14 cellular contexts compared by ENCODE assay signal in the genomic region with DNA sequence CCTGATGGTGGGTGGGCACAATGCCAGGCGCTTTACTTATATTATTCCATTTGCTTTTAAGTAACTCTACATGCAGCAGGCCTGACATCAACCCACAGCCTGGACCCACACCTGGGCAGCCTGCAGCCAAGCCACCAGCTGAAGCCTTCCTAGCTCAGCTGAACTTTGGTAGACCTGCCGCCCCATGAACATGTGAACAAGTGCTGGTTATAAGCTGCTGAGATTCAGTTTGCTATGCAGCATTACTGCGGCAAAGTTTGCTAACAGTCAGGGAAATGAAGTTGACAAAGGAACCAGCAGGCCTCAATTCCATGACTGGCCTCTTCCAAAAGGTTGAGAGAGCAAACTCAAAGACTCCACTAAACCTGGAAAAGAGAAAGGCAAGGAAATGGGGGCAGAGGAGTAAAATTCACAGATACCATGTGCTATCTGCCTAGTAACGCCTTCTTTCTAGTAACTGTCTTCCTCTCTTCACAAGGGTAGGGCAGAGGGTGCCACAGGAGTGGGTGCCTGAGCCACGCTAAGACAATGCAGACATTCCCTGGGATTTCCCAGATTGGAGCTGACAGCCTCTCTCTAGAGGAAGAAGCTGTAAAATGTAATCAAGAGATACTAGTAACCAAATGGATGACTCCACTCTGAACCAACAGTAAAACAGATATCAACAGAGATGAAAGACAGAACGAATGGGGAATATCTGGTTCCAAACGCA. TPM values are rescaled to one million over a fixed set of nuclear protein-coding genes. Genes with fewer than 3 reads are reported as not detected.
DNase-seq lines count a peak whose midpoint lies in the region; ATAC-seq, FAIRE-seq and TF ChIP-seq lines count a peak whose summit lies in the region.
"Had no signal": no experiment of that assay in that cellular context is flagged by ENCODE, and none has a peak within 500 bp of the region (broad histone marks: within the 10 kb centered on the region; RNA-seq: fewer than 3 reads in every experiment).

No MANE protein-coding gene starts in this region.

- H3K27ac Mint-ChIP-seq in GM23338 (peak overlapping the region; percentile 69; the same call in 1 of the 2 replicates), astrocyte (ENCODE audit: unreplicated experiment) (no peak overlapping the region)
- H3K27ac Mint-ChIP-seq in naive thymus-derived CD8-positive, alpha-beta T cell = peak overlapping the region in 2 of 10 donors; percentile 28 to 57
- H3K27ac Mint-ChIP-seq: dendritic cell treated with granulocyte-macrophage colony-stimulating factor and Interleukin-4, amounts not matched to agents 40 ng/mL and 50 ng/mL, for 4 days had no signal

- H2AFZ ChIP-seq in GM23338 (no peak overlapping the region), astrocyte (ENCODE audit: low read depth, low read length) (no peak overlapping the region)

- H4K20me1 ChIP-seq in BLaER1 treated with 17β-estradiol and CSF1 and Interleukin-3, amounts not matched to agents 10 nM and 100 nM = peaks cover 63 to 72% (median 70%) of the 10 kb centered on the region in 11 experiments; a peak in 21 of 22 replicates
- peaks cover 59% of the 10 kb centered on the region for H4K20me1 ChIP-seq in GM23338 (replicated peaks; ENCODE audit: insufficient read depth)
- peaks cover 72% of the 10 kb centered on the region for H4K20me1 ChIP-seq in astrocyte (ENCODE audit: insufficient read depth, low read length)

- 0 out of 22 replicates have a peak overlapping the region, but pooled peaks of 1 of the 11 experiments have one; percentile 13 for H3K9ac ChIP-seq in BLaER1 treated with 17β-estradiol and CSF1 and Interleukin-3, amounts not matched to agents 10 nM and 100 nM
- H3K9ac ChIP-seq in astrocyte (ENCODE audit: low read length) = no peak overlapping the region

- no peaks in the 10 kb centered on the region for H3K9me3 ChIP-seq in BLaER1 treated with 17β-estradiol and CSF1 and Interleukin-3, amounts not matched to agents 10 nM and 100 nM (replicated peaks in 1 of 11)
- H3K9me3 ChIP-seq in astrocyte (ENCODE audit: insufficient read depth, low read depth, low read length) (no peaks in the 10 kb centered on the region), WERI-Rb-1 (ENCODE audit: severe bottlenecking) (no peaks in the 10 kb centered on the region)
- H3K9me3 ChIP-seq: SJCRH30 had no signal

- H3K79me2 ChIP-seq in GM23338 (replicated peaks; ENCODE audit: insufficient read depth) = peaks cover 75% of the 10 kb centered on the region
- peaks cover 73% of the 10 kb centered on the region for H3K79me2 ChIP-seq in astrocyte (ENCODE audit: insufficient read depth, low read length)

- peaks cover 25 to 47% (median 36%) of the 10 kb centered on the region in 10 experiments for H3K4me1 ChIP-seq in BLaER1 treated with 17β-estradiol and CSF1 and Interleukin-3, amounts not matched to agents 10 nM and 100 nM
- H3K4me1 ChIP-seq in GM23338 (ENCODE audit: insufficient read depth) = peaks cover 29% of the 10 kb centered on the region
- H3K4me1 ChIP-seq in astrocyte (ENCODE audit: insufficient read depth, low read length) = peaks cover 14% of the 10 kb centered on the region

- peak overlapping the region; percentile 87 to 97 (median 94); a peak in 21 of 22 replicates for H3K4me2 ChIP-seq in BLaER1 treated with 17β-estradiol and CSF1 and Interleukin-3, amounts not matched to agents 10 nM and 100 nM
- H3K4me2 ChIP-seq in GM23338 (peak overlapping the region; percentile 88), astrocyte (ENCODE audit: low read length) (peak overlapping the region; percentile 97)

- peaks cover 4% of the 10 kb centered on the region for H3K27me3 Mint-ChIP-seq in GM23338 (ENCODE audit: insufficient read depth, low read depth, poor library complexity)
- H3K27me3 Mint-ChIP-seq in astrocyte (ENCODE audit: low read depth, unreplicated experiment) = no peaks in the 10 kb centered on the region
- no peaks in the 10 kb centered on the region for H3K27me3 Mint-ChIP-seq in naive thymus-derived CD8-positive, alpha-beta T cell
- H3K27me3 Mint-ChIP-seq: dendritic cell treated with granulocyte-macrophage colony-stimulating factor and Interleukin-4, amounts not matched to agents 40 ng/mL and 50 ng/mL, for 4 days had no signal

- H3K36me3 Mint-ChIP-seq in GM23338 (ENCODE audit: low read depth) (peaks cover 48% of the 10 kb centered on the region), astrocyte (ENCODE audit: low read depth, unreplicated experiment) (peaks cover 7% of the 10 kb centered on the region)
- H3K36me3 Mint-ChIP-seq in naive thymus-derived CD8-positive, alpha-beta T cell = peaks cover 0 to 45% (median 2%) of the 10 kb centered on the region in 3 donors

- no peaks in the 10 kb centered on the region for H3K9me3 Mint-ChIP-seq in GM23338
- no peaks in the 10 kb centered on the region for H3K9me3 Mint-ChIP-seq in astrocyte (ENCODE audit: unreplicated experiment)
- H3K9me3 Mint-ChIP-seq in naive thymus-derived CD8-positive, alpha-beta T cell = no peaks in the 10 kb centered on the region
- H3K9me3 Mint-ChIP-seq: dendritic cell treated with granulocyte-macrophage colony-stimulating factor and Interleukin-4, amounts not matched to agents 40 ng/mL and 50 ng/mL, for 4 days had no signal

- POLR2A ChIA-PET in naive thymus-derived CD8-positive, alpha-beta T cell (lab: Charles Lee) = no interaction called here

- H3K4me1 Mint-ChIP-seq in GM23338 (peaks cover 47% of the 10 kb centered on the region), astrocyte (ENCODE audit: low read depth, unreplicated experiment) (peaks cover 21% of the 10 kb centered on the region)
- H3K4me1 Mint-ChIP-seq in naive thymus-derived CD8-positive, alpha-beta T cell = peaks cover 34 to 67% (median 60%) of the 10 kb centered on the region in 4 donors

- peaks cover 52 to 66% (median 61%) of the 10 kb centered on the region in 11 experiments for H3K36me3 ChIP-seq in BLaER1 treated with 17β-estradiol and CSF1 and Interleukin-3, amounts not matched to agents 10 nM and 100 nM
- H3K36me3 ChIP-seq in GM23338 (ENCODE audit: insufficient read depth) (peaks cover 37% of the 10 kb centered on the region), astrocyte (ENCODE audit: insufficient read depth, low read length) (peaks cover 25% of the 10 kb centered on the region), WERI-Rb-1 (peaks cover 63% of the 10 kb centered on the region)

- TF ChIP-seq CTCF in GM23338 (conservative IDR thresholded peaks at IDR 0.05; ENCODE audit: low read depth in 2 of 2) (no peak), astrocyte (IDR thresholded peaks at IDR 0.05; ENCODE audit: insufficient read depth, low read depth, low read length) (no peak), WERI-Rb-1 (IDR thresholded peaks at IDR 0.05; ENCODE audit: low read depth, low read length) (no peak)

- H3K27ac ChIP-seq in BLaER1 treated with 17β-estradiol and CSF1 and Interleukin-3, amounts not matched to agents 10 nM and 100 nM = no peak overlapping the region
- H3K27ac ChIP-seq in GM23338 (ENCODE audit: low read depth) (no peak overlapping the region), astrocyte (ENCODE audit: low read depth, low read length) (no peak overlapping the region), WERI-Rb-1 (no peak overlapping the region)
- H3K27ac ChIP-seq: SJCRH30 had no signal

- no peaks in the 10 kb centered on the region for H3K27me3 ChIP-seq in BLaER1 treated with 17β-estradiol and CSF1 and Interleukin-3, amounts not matched to agents 10 nM and 100 nM
- no peaks in the 10 kb centered on the region for H3K27me3 ChIP-seq in GM23338 (ENCODE audit: insufficient read depth)
- H3K27me3 ChIP-seq in astrocyte (ENCODE audit: insufficient read depth, low read length) = no peaks in the 10 kb centered on the region
- no peaks in the 10 kb centered on the region for H3K27me3 ChIP-seq in WERI-Rb-1 (ENCODE audit: insufficient read depth, low read depth, severe bottlenecking)
- H3K27me3 ChIP-seq: SJCRH30 had no signal

- no peak for DNase-seq in GM23338 (ENCODE audit: low spot score)
- DNase-seq in astrocyte (ENCODE audit: low read depth) = no peak
- DNase-seq in naive thymus-derived CD8-positive, alpha-beta T cell = no peak
- DNase-seq in ACHN = no peak
- DNase-seq in ureter (ENCODE audit: low spot score) = no peak
- DNase-seq in WERI-Rb-1 = no peak
- DNase-seq: aorta, GOT3, midbrain, NCI-H187 treated with DMSO at 0.1 percent for 48 hours, SJCRH30 had no signal

- in situ Hi-C loops in ACHN (cut with HindIII; ENCODE audit: low pct_ligation_motif_present, low pct_unique_long_range_greater_than_20kb, low sequenced_read_pairs) = loop anchor here (25.0 kb wide), 1 partner anchor 699 kb away; no protein-coding TSS in a partner anchor

- H3K4me3 Mint-ChIP-seq in GM23338 = peak overlapping the region; percentile 97
- H3K4me3 Mint-ChIP-seq in astrocyte (ENCODE audit: unreplicated experiment) = peak overlapping the region; percentile 14
- peak overlapping the region in 9 of 10 donors; percentile 17 to 95 (median 60) for H3K4me3 Mint-ChIP-seq in naive thymus-derived CD8-positive, alpha-beta T cell
- H3K4me3 Mint-ChIP-seq: dendritic cell treated with granulocyte-macrophage colony-stimulating factor and Interleukin-4, amounts not matched to agents 40 ng/mL and 50 ng/mL, for 4 days had no signal

- no peak overlapping the region for H3K4me3 ChIP-seq in BLaER1 treated with 17β-estradiol and CSF1 and Interleukin-3, amounts not matched to agents 10 nM and 100 nM
- H3K4me3 ChIP-seq in GM23338 (peak overlapping the region; percentile 73), astrocyte (ENCODE audit: insufficient read depth, low read depth, low read length) (no peak overlapping the region), WERI-Rb-1 (ENCODE audit: low read depth, low read length) (no peak overlapping the region)
- H3K4me3 ChIP-seq: SJCRH30 had no signal

- no peak for ATAC-seq in GM23338
- no peak for ATAC-seq in naive thymus-derived CD8-positive, alpha-beta T cell

- H3K9me2 ChIP-seq in GM23338 (ENCODE audit: insufficient read depth) = no peaks in the 10 kb centered on the region

- FAIRE-seq in astrocyte (lab: Jason Lieb, UNC) = no peak
- FAIRE-seq: GM18507 had no signal

- no peaks in the 10 kb centered on the region for H3F3A ChIP-seq in GM23338 (replicated peaks; ENCODE audit: low read depth)

RNA-seq across cellular contexts. Expression of gene BOD1, which starts 2.9 kb away (rescaled TPM):
- total RNA-seq in GM23338 (2014; rRNA removed; shearing (Covaris generic)) = 135 and 141 TPM in 2 replicates
- 92.7 and 94.7 TPM in 2 replicates for polyA plus RNA-seq in GM23338 (2016; fragmentation: Nextera tagmentation; extraction: Ambion mirVana)
- total RNA-seq in astrocyte = 66.1 and 76.8 TPM in 2 replicates
- total RNA-seq in naive thymus-derived CD8-positive, alpha-beta T cell = 10 to 100 TPM; 34.6 to 39.4 TPM
- polyA plus RNA-seq in naive thymus-derived CD8-positive, alpha-beta T cell = 10 to 100 TPM; 12.6 to 18.7 (median 13.0) TPM
- total RNA-seq in ureter = 49.3 TPM

Comparison
In these comparisons a context has a peak if more than half of its experiments do, and no peak if none do; other contexts are left out.
1. H3K4me3 Mint-ChIP-seq: peak in every context shown above with its lines; median percentile 97 in GM23338; 60 in naive thymus-derived CD8-positive, alpha-beta T cell; 14 in astrocyte.